9 cellular contexts compared by ENCODE assay signal in genomic region chr1:163071381-163072255, GRCh38. TPM values are rescaled to one million over a fixed set of nuclear protein-coding genes. Genes with fewer than 3 reads are reported as not detected.
DNase-seq lines count a peak whose midpoint lies in the region; ATAC-seq and TF ChIP-seq lines count a peak whose summit lies in the region.
"Had no signal": no experiment of that assay in that cellular context is flagged by ENCODE, and none has a peak within 500 bp of the region (broad histone marks: within the 10 kb centered on the region; RNA-seq: fewer than 3 reads in every experiment).

No MANE protein-coding gene starts in this region.

- H3K27me3 ChIP-seq in cardiac muscle cell (no peaks in the 10 kb centered on the region), neural progenitor cell (peaks cover 26% of the 10 kb centered on the region)

- intact Hi-C loops in Right ventricle myocardium inferior (cut with DNase I): loop anchor here (2.0 to 5.0 kb wide), 4 partner anchors 101 to 245 kb away; no protein-coding TSS in a partner anchor

- H3K4me2 ChIP-seq in neural progenitor cell: peak overlapping the region; percentile 37

- no peak overlapping the region for H3K27ac Mint-ChIP-seq in neural progenitor cell

- TF ChIP-seq CTCF in cardiac muscle cell (IDR thresholded peaks at IDR 0.05; ENCODE audit: low read depth, low read length): peak; percentile 72
- peak; percentile 76 for TF ChIP-seq CTCF in neural progenitor cell (IDR thresholded peaks at IDR 0.05)

- H3K4me1 Mint-ChIP-seq in neural progenitor cell: peaks cover 24% of the 10 kb centered on the region

- no peaks in the 10 kb centered on the region for H3K9me3 ChIP-seq in cardiac muscle cell (ENCODE audit: low read depth)
- H3K9me3 ChIP-seq in neural progenitor cell (ENCODE audit: low read depth): no peaks in the 10 kb centered on the region

- peaks cover 3% of the 10 kb centered on the region for H3K27me3 Mint-ChIP-seq in neural progenitor cell (ENCODE audit: insufficient read depth, low read depth)

- H3K4me3 ChIP-seq in cardiac muscle cell: no peak overlapping the region
- H3K4me3 ChIP-seq in neural progenitor cell: no peak overlapping the region

- H3K4me1 ChIP-seq in cardiac muscle cell (ENCODE audit: low read depth): no peaks in the 10 kb centered on the region
- peaks cover 7% of the 10 kb centered on the region for H3K4me1 ChIP-seq in neural progenitor cell

- no peaks in the 10 kb centered on the region for H3K36me3 ChIP-seq in cardiac muscle cell
- H3K36me3 ChIP-seq in neural progenitor cell: no peaks in the 10 kb centered on the region

- no peak overlapping the region for H3K4me3 Mint-ChIP-seq in neural progenitor cell

- DNase-seq in cardiac muscle cell (ENCODE audit: low read depth in 1 of 2, low spot score in 1 of 2) (peak; percentile 77 to 91), Right ventricle myocardium inferior (ENCODE audit: missing footprints) (no peak), NCI-H345 (lab: John Stamatoyannopoulos, UW) (peak; percentile 61), neural progenitor cell (ENCODE audit: low spot score) (peak; percentile 80), mesenteric fat pad (ENCODE audit: low spot score) (no peak)
- peak; percentile 27 for DNase-seq in activated CD4-positive, alpha-beta T cell treated with anti-CD3 and anti-CD28 coated beads, Interleukin-2, amount 50 U/mL, for 1 hour

- H2AFZ ChIP-seq in neural progenitor cell (replicated peaks): peak overlapping the region; percentile 79

- no peak for ATAC-seq in Right ventricle myocardium inferior
- peak; percentile 81 for ATAC-seq in HG02885 (IDR thresholded peaks at IDR 0.05; ENCODE audit: poor library complexity, unreplicated experiment)
- peak; percentile 68 for ATAC-seq in esophagus mucosa

- no peak overlapping the region for H3K9ac ChIP-seq in neural progenitor cell

- no peaks in the 10 kb centered on the region for H3K36me3 Mint-ChIP-seq in neural progenitor cell

- no peaks in the 10 kb centered on the region for H3K79me2 ChIP-seq in neural progenitor cell (ENCODE audit: low read depth)

- no peaks in the 10 kb centered on the region for H3K9me3 Mint-ChIP-seq in neural progenitor cell

- no peaks in the 10 kb centered on the region for H3F3A ChIP-seq in neural progenitor cell (ENCODE audit: low read depth)

- no peak overlapping the region for H3K27ac ChIP-seq in cardiac muscle cell
- H3K27ac ChIP-seq in neural progenitor cell: no peak overlapping the region

- H4K20me1 ChIP-seq in neural progenitor cell (ENCODE audit: low read depth): no peaks in the 10 kb centered on the region

RNA-seq across cellular contexts. Expression of gene RGS4, which starts 2.5 kb away (rescaled TPM):
- total RNA-seq in cardiac muscle cell (25.9 and 64.5 TPM in 2 replicates), Right ventricle myocardium inferior (0.92 TPM), esophagus mucosa (0.16 TPM), neural progenitor cell (ENCODE audit: low replicate concordance) (0.43 and 0.77 TPM in 2 replicates), mesenteric fat pad (2.1 TPM)
- 10.0 and 16.1 TPM in 2 replicates for polyA plus RNA-seq in cardiac muscle cell
- total RNA-seq: mononuclear cell had no signal

Comparison
In these comparisons a context has a peak if more than half of its experiments do, and no peak if none do; other contexts are left out.
1. DNase-seq: peak in cardiac muscle cell (2 of 2), NCI-H345 (single experiment), activated CD4-positive, alpha-beta T cell treated with anti-CD3 and anti-CD28 coated beads, Interleukin-2, amount 50 U/mL, for 1 hour (single experiment) and neural progenitor cell (single experiment); none in Right ventricle myocardium inferior (single experiment) and mesenteric fat pad (single experiment).